In genomic region chr2:177733322-177733855, GRCh38 we compare ENCODE assay signal across 22 cellular contexts.
A peak's percentile ranks its signal among the peaks of the same experiment; 100 is the strongest.
DNase-seq lines count a peak whose midpoint lies in the region; ATAC-seq, FAIRE-seq and TF ChIP-seq lines count a peak whose summit lies in the region.
"Had no signal": no experiment of that assay in that cellular context is flagged by ENCODE, and none has a peak within 500 bp of the region (broad histone marks: within the 10 kb centered on the region; RNA-seq: fewer than 3 reads in every experiment).

No MANE protein-coding gene starts in this region.

- H3K27ac ChIP-seq in HEK293 (ENCODE audit: extremely low read depth, low read depth, low read length) (no peak overlapping the region), neural progenitor cell (no peak overlapping the region), uterus (no peak overlapping the region), gastroesophageal sphincter (no peak overlapping the region)

- H3K9me3 ChIP-seq in HAP-1 (no peaks in the 10 kb centered on the region), HEK293 (ENCODE audit: control insufficient read depth, insufficient read depth, low read depth, low read length) (no peaks in the 10 kb centered on the region), neural progenitor cell (ENCODE audit: low read depth) (no peaks in the 10 kb centered on the region), uterus (no peaks in the 10 kb centered on the region), gastroesophageal sphincter (no peaks in the 10 kb centered on the region)
- H3K9me3 ChIP-seq: BE2C had no signal

- H3K27ac Mint-ChIP-seq in neural progenitor cell, result no peak overlapping the region
- H3K27ac Mint-ChIP-seq: CD4-positive, CD25-positive, alpha-beta regulatory T cell; CD8-positive, alpha-beta memory T cell; H9 had no signal

- H3F3A ChIP-seq in neural progenitor cell (ENCODE audit: low read depth), result peaks cover 32% of the 10 kb centered on the region

- ATAC-seq in gastroesophageal sphincter, result no peak
- ATAC-seq: GM12878 had no signal

- TF ChIP-seq POLR2A in uterus (IDR thresholded peaks at IDR 0.05) (no peak), gastroesophageal sphincter (IDR thresholded peaks at IDR 0.05) (no peak)

- no peak overlapping the region for H3K4me3 Mint-ChIP-seq in neural progenitor cell
- H3K4me3 Mint-ChIP-seq: CD4-positive, CD25-positive, alpha-beta regulatory T cell; CD8-positive, alpha-beta memory T cell; H9 had no signal

- CTCF ChIA-PET in HEK293 (lab: Yijun Ruan, JAX), result interaction anchor here (0.5 to 2.5 kb wide), 5 partner anchors 8 to 676 kb away, joined by 3 to 6 read pairs (median 3); no protein-coding TSS in a partner anchor

- peaks cover 12% of the 10 kb centered on the region for H3K4me1 Mint-ChIP-seq in neural progenitor cell
- H3K4me1 Mint-ChIP-seq: CD4-positive, CD25-positive, alpha-beta regulatory T cell; CD8-positive, alpha-beta memory T cell had no signal

- H2AFZ ChIP-seq in neural progenitor cell (replicated peaks), result no peak overlapping the region

- DNase-seq in HAP-1 (ENCODE audit: low spot score in 2 of 2), result peak; percentile 67 to 98
- peak; percentile 51 for DNase-seq in neural progenitor cell (ENCODE audit: low spot score)
- no peak for DNase-seq in uterus
- no peak for DNase-seq in activated CD4-positive, alpha-beta T cell treated with anti-CD3 and anti-CD28 coated beads, Interleukin-2, amount 50 U/mL, for 1 hour
- DNase-seq: ACHN; BE2C; C1 segment of cervical spinal cord; CD4-positive, CD25-positive, alpha-beta regulatory T cell; CD8-positive, alpha-beta memory T cell; COR-L47; DMS 273 treated with DMSO at 0.1 percent for 48 hours; DMS53; DND-41; EL; H9 had no signal

- TF ChIP-seq CTCF in HEK293 (tag by site-specific recombination; IDR thresholded peaks at IDR 0.05) (no peak), neural progenitor cell (IDR thresholded peaks at IDR 0.05) (no peak), uterus (IDR thresholded peaks at IDR 0.05) (no peak), gastroesophageal sphincter (IDR thresholded peaks at IDR 0.05) (no peak)

- H3K27me3 Mint-ChIP-seq in neural progenitor cell (ENCODE audit: insufficient read depth, low read depth), result peaks cover 6% of the 10 kb centered on the region

- intact Hi-C loops in uterus (cut with DNase I; ENCODE audit: low total_unique reads), result loop anchor here (10.0 kb wide), 1 partner anchor 559 kb away; no protein-coding TSS in a partner anchor

- no peaks in the 10 kb centered on the region for H3K36me3 Mint-ChIP-seq in neural progenitor cell
- H3K36me3 Mint-ChIP-seq: CD4-positive, CD25-positive, alpha-beta regulatory T cell; CD8-positive, alpha-beta memory T cell had no signal

- in situ Hi-C loops in HAP-1 (cut with MboI; ENCODE audit: low sequenced_read_pairs), result no loop called here

- H3K4me3 ChIP-seq in HAP-1 (no peak overlapping the region), HEK293 (ENCODE audit: low read depth, low read length) (no peak overlapping the region), neural progenitor cell (no peak overlapping the region), uterus (no peak overlapping the region), gastroesophageal sphincter (no peak overlapping the region)
- H3K4me3 ChIP-seq: GM12878 had no signal

- H3K4me1 ChIP-seq in HAP-1, result peaks cover 48% of the 10 kb centered on the region
- H3K4me1 ChIP-seq in HEK293 (ENCODE audit: control insufficient read depth, insufficient read depth, low read length), result no peaks in the 10 kb centered on the region
- H3K4me1 ChIP-seq in neural progenitor cell, result peaks cover 55% of the 10 kb centered on the region
- no peaks in the 10 kb centered on the region for H3K4me1 ChIP-seq in uterus
- no peaks in the 10 kb centered on the region for H3K4me1 ChIP-seq in gastroesophageal sphincter

- H3K4me2 ChIP-seq in neural progenitor cell, result peak overlapping the region; percentile 9

- no peaks in the 10 kb centered on the region for H3K79me2 ChIP-seq in neural progenitor cell (ENCODE audit: low read depth)

- H3K27me3 ChIP-seq in HAP-1 (ENCODE audit: low read depth) (peaks cover 35% of the 10 kb centered on the region), neural progenitor cell (peaks cover 83% of the 10 kb centered on the region), uterus (no peaks in the 10 kb centered on the region), gastroesophageal sphincter (no peaks in the 10 kb centered on the region)
- H3K27me3 ChIP-seq: BE2C had no signal

- H3K9ac ChIP-seq in neural progenitor cell, result no peak overlapping the region

- POLR2A ChIA-PET in HEK293 (lab: Yijun Ruan, JAX), result no interaction called here

- 43 to 64% methylated on average over 2 of the region's 2 CpGs for WGBS in gastroesophageal sphincter (ENCODE audit: low coverage in 1 of 2), 2 donors

- H4K20me1 ChIP-seq in neural progenitor cell (ENCODE audit: low read depth), result no peaks in the 10 kb centered on the region

- TF ChIP-seq EP300 in gastroesophageal sphincter (IDR thresholded peaks at IDR 0.05), result no peak

- peak; percentile 92 for FAIRE-seq in TTC549 (lab: Jason Lieb, UNC)
- FAIRE-seq: A204.1, GM12878, GM19239, H1 had no signal

- H3K36me3 ChIP-seq in HAP-1 (replicated peaks) (no peaks in the 10 kb centered on the region), HEK293 (ENCODE audit: control insufficient read depth in 2 of 2, insufficient read depth in 1 of 2, low read length in 2 of 2) (no peaks in the 10 kb centered on the region), neural progenitor cell (no peaks in the 10 kb centered on the region), uterus (no peaks in the 10 kb centered on the region), gastroesophageal sphincter (no peaks in the 10 kb centered on the region)
- H3K36me3 ChIP-seq: BE2C had no signal

- no peaks in the 10 kb centered on the region for H3K9me3 Mint-ChIP-seq in neural progenitor cell
- H3K9me3 Mint-ChIP-seq: CD8-positive, alpha-beta memory T cell had no signal

TF ChIP-seq in HEK293, 187 proteins besides CTCF, POLR2A, EP300 and RAD21 (continues in another document):
- TF ChIP-seq ZBTB49 (tag by site-specific recombination; IDR thresholded peaks at IDR 0.05; ENCODE audit: low read depth), result no peak
- TF ChIP-seq ZNF426 (tag by site-specific recombination; IDR thresholded peaks at IDR 0.05), result no peak
- TF ChIP-seq ZBTB11 (tag by site-specific recombination; conservative IDR thresholded peaks at IDR 0.05; ENCODE audit: low read depth), result no peak
- TF ChIP-seq ZNF791 (tag by site-specific recombination; IDR thresholded peaks at IDR 0.05), result no peak
- peak; percentile 60 for TF ChIP-seq PRDM6 (tag by site-specific recombination; IDR thresholded peaks at IDR 0.05)
- TF ChIP-seq GLI4 (tag by site-specific recombination; IDR thresholded peaks at IDR 0.05), result no peak
- no peak for TF ChIP-seq ZNF2 (tag by site-specific recombination; IDR thresholded peaks at IDR 0.05)
- peak; percentile 79; the same call in 1 of the 2 replicates for TF ChIP-seq TCF7L2 (IDR thresholded peaks at IDR 0.05; ENCODE audit: borderline replicate concordance, low read depth, low read length)

Comparison
In these comparisons a context has a peak if more than half of its experiments do, and no peak if none do; other contexts are left out.
1. DNase-seq: peak in HAP-1 (2 of 2) and neural progenitor cell (single experiment); none in uterus (0 of 2) and activated CD4-positive, alpha-beta T cell treated with anti-CD3 and anti-CD28 coated beads, Interleukin-2, amount 50 U/mL, for 1 hour (single experiment).